Comparison of ENCODE assay signal across 8 cellular contexts in genomic region chr10:32511599-32511998, GRCh38.
"Had no signal": no experiment of that assay in that cellular context is flagged by ENCODE, and none has a peak within 500 bp of the region (broad histone marks: within the 10 kb centered on the region; RNA-seq: fewer than 3 reads in every experiment).

No MANE protein-coding gene starts in this region.

- ATAC-seq: HepG2, K562 had no signal

- FAIRE-seq: HepG2, HTR-8/SVneo, K562 had no signal

- H3K27ac Mint-ChIP-seq: IgD-negative memory B cell had no signal

- H3K9me3 Mint-ChIP-seq: IgD-negative memory B cell had no signal

- H3K27ac ChIP-seq: HL-60 had no signal

- DNase-seq: IMR-90, KBM-7, KG1 had no signal

- H3K4me3 Mint-ChIP-seq: IgD-negative memory B cell had no signal

- H3K4me3 ChIP-seq: K562 had no signal
